29 cellular contexts compared by ENCODE assay signal in the genomic region with DNA sequence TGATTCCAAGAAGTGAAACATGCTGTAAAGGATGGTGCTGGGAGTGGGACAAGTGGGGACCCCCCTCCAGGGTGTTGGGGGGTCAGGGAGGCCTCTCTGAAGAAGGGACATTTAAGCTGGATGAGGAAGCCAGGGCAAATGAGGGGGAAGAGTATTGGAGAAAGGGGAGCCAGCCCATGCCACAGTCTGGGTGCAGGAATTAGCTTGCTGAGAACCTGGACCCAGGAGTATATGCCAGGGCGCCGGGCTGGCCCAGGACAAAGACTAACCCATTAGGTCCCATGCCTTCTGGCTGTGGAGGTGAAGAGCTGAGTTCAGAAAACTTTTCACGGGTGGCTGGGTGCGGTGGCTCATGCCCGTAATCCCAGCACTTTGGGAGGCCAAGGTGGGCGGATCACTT. TPM values are rescaled to one million over a fixed set of nuclear protein-coding genes. Genes with fewer than 3 reads are reported as not detected.
DNase-seq lines count a peak whose midpoint lies in the region; ATAC-seq, FAIRE-seq and TF ChIP-seq lines count a peak whose summit lies in the region.
"Had no signal": no experiment of that assay in that cellular context is flagged by ENCODE, and none has a peak within 500 bp of the region (broad histone marks: within the 10 kb centered on the region; RNA-seq: fewer than 3 reads in every experiment).

No MANE protein-coding gene starts in this region.

- WGBS in heart left ventricle, 4 donors, result 90 to 98% (median 93%) methylated on average over 6 of the region's 6 CpGs

- DNase-seq in CD4-positive, CD25-positive, alpha-beta regulatory T cell, result no peak
- DNase-seq in GM13977 (ENCODE audit: low spot score) (peak; percentile 2), natural killer cell (no peak), GM12892 (ENCODE audit: insufficient read length) (no peak), heart left ventricle (no peak), cerebellum (ENCODE audit: low spot score) (no peak)
- DNase-seq in activated naive CD8-positive, alpha-beta T cell treated with anti-CD3 and anti-CD28 coated beads, Interleukin-2, amount 50 U/mL, for 24 hours, result no peak
- DNase-seq in activated CD4-positive, alpha-beta memory T cell treated with anti-CD3 and anti-CD28 coated beads for 36 hours, result no peak
- DNase-seq: activated naive CD4-positive, alpha-beta T cell treated with anti-CD3 and anti-CD28 coated beads for 36 hours; aorta; DMS 273 treated with DMSO at 0.1 percent for 48 hours; dorsolateral prefrontal cortex; GM23248; head of caudate nucleus; IMR-90; left colon; mesenchymal stem cell; NCI-H1092 treated with DMSO at 0.1 percent for 48 hours; NCI-H2029 treated with DMSO at 0.1 percent for 48 hours; NCI-H226; NCI-H82; OCI-M1; pancreas; T1000; testis had no signal

- H3K27ac Mint-ChIP-seq in CD4-positive, CD25-positive, alpha-beta regulatory T cell, result peak overlapping the region in 2 of 3 donors; percentile 26 to 54
- peak overlapping the region; percentile 42 for H3K27ac Mint-ChIP-seq in activated naive CD8-positive, alpha-beta T cell treated with anti-CD3 and anti-CD28 coated beads, Interleukin-2, amount 50 U/mL, for 24 hours
- H3K27ac Mint-ChIP-seq in natural killer cell, result peak overlapping the region; percentile 62 to 86
- no peak overlapping the region for H3K27ac Mint-ChIP-seq in activated CD4-positive, alpha-beta memory T cell treated with anti-CD3 and anti-CD28 coated beads for 36 hours
- H3K27ac Mint-ChIP-seq: activated naive CD4-positive, alpha-beta T cell treated with anti-CD3 and anti-CD28 coated beads for 36 hours had no signal

- H3K27me3 Mint-ChIP-seq in CD4-positive, CD25-positive, alpha-beta regulatory T cell, result no peaks in the 10 kb centered on the region
- no peaks in the 10 kb centered on the region for H3K27me3 Mint-ChIP-seq in activated naive CD8-positive, alpha-beta T cell treated with anti-CD3 and anti-CD28 coated beads, Interleukin-2, amount 50 U/mL, for 24 hours
- no peaks in the 10 kb centered on the region for H3K27me3 Mint-ChIP-seq in natural killer cell (ENCODE audit: low read depth in 2 of 2)
- H3K27me3 Mint-ChIP-seq in activated CD4-positive, alpha-beta memory T cell treated with anti-CD3 and anti-CD28 coated beads for 36 hours, result no peaks in the 10 kb centered on the region

- peaks cover 5% of the 10 kb centered on the region for H3K4me1 ChIP-seq in CD4-positive, CD25-positive, alpha-beta regulatory T cell (ENCODE audit: control insufficient read depth, insufficient read depth, low read length, poor library complexity, severe bottlenecking)
- H3K4me1 ChIP-seq in heart left ventricle, result peaks cover 0 to 39% (median 0%) of the 10 kb centered on the region in 12 donors
- H3K4me1 ChIP-seq: pancreas, testis, vagina had no signal

- ATAC-seq in CD4-positive, CD25-positive, alpha-beta regulatory T cell (ENCODE audit: low read depth in 2 of 2), result no peak
- no peak for ATAC-seq in activated naive CD8-positive, alpha-beta T cell treated with anti-CD3 and anti-CD28 coated beads, Interleukin-2, amount 50 U/mL, for 24 hours
- no peak for ATAC-seq in natural killer cell
- ATAC-seq in heart left ventricle, result no peak
- ATAC-seq: left colon, pancreas had no signal

- no peak for TF ChIP-seq POLR2A in GM12892 (IDR thresholded peaks at IDR 0.05; ENCODE audit: low read depth, low read length)
- no peak for TF ChIP-seq POLR2A in heart left ventricle (IDR thresholded peaks at IDR 0.05)

- peaks cover 82% of the 10 kb centered on the region for H3K36me3 ChIP-seq in CD4-positive, CD25-positive, alpha-beta regulatory T cell (ENCODE audit: control insufficient read depth, insufficient read depth, low read length)
- H3K36me3 ChIP-seq in heart left ventricle, result peaks cover 0 to 20% (median 0%) of the 10 kb centered on the region in 9 donors
- H3K36me3 ChIP-seq: cardiac muscle cell, pancreas, vagina had no signal

- in situ Hi-C loops in GM13977 (cut with MboI; ENCODE audit: low pct_unique_long_range_greater_than_20kb, low sequenced_read_pairs, unreplicated experiment), result no loop called here

- H3K9me3 ChIP-seq in CD4-positive, CD25-positive, alpha-beta regulatory T cell (ENCODE audit: control insufficient read depth in 2 of 2, low read length in 2 of 2), result peaks cover 3% of the 10 kb centered on the region in 2 experiments
- peaks cover 0 to 14% (median 9%) of the 10 kb centered on the region in 12 donors for H3K9me3 ChIP-seq in heart left ventricle
- H3K9me3 ChIP-seq: pancreas, testis, vagina had no signal

- CTCF ChIA-PET in activated CD4-positive, alpha-beta memory T cell treated with anti-CD3 and anti-CD28 coated beads for 36 hours (lab: Charles Lee), result interaction anchor here (1.4 to 4.0 kb wide), 2 partner anchors 18 to 85 kb away, joined by 6 to 17 read pairs; no protein-coding TSS in a partner anchor

- peaks cover 42% of the 10 kb centered on the region for H3K36me3 Mint-ChIP-seq in CD4-positive, CD25-positive, alpha-beta regulatory T cell
- peaks cover 33% of the 10 kb centered on the region for H3K36me3 Mint-ChIP-seq in activated naive CD8-positive, alpha-beta T cell treated with anti-CD3 and anti-CD28 coated beads, Interleukin-2, amount 50 U/mL, for 24 hours (ENCODE audit: low read depth)
- peaks cover 16% of the 10 kb centered on the region for H3K36me3 Mint-ChIP-seq in natural killer cell
- peaks cover 15% of the 10 kb centered on the region for H3K36me3 Mint-ChIP-seq in activated CD4-positive, alpha-beta memory T cell treated with anti-CD3 and anti-CD28 coated beads for 36 hours

- H3K27ac ChIP-seq in CD4-positive, CD25-positive, alpha-beta regulatory T cell (ENCODE audit: insufficient read depth, low read length, poor library complexity, severe bottlenecking), result no peak overlapping the region
- H3K27ac ChIP-seq in heart left ventricle, result no peak overlapping the region
- H3K27ac ChIP-seq: C4-2B, cardiac muscle cell, dorsolateral prefrontal cortex, GM23248, pancreas, testis, vagina had no signal

- peaks cover 2 to 43% (median 27%) of the 10 kb centered on the region in 4 donors for H3K4me1 Mint-ChIP-seq in CD4-positive, CD25-positive, alpha-beta regulatory T cell
- H3K4me1 Mint-ChIP-seq in activated naive CD8-positive, alpha-beta T cell treated with anti-CD3 and anti-CD28 coated beads, Interleukin-2, amount 50 U/mL, for 24 hours, result peaks cover 38% of the 10 kb centered on the region
- peaks cover 63 to 74% of the 10 kb centered on the region in 2 donors for H3K4me1 Mint-ChIP-seq in natural killer cell
- peaks cover 24% of the 10 kb centered on the region for H3K4me1 Mint-ChIP-seq in activated CD4-positive, alpha-beta memory T cell treated with anti-CD3 and anti-CD28 coated beads for 36 hours (ENCODE audit: low read depth)

- intact Hi-C loops in natural killer cell (cut with micrococcal nuclease) (no loop called here), heart left ventricle (cut with DNase I) (no loop called here)
- intact Hi-C loops in activated CD4-positive, alpha-beta memory T cell treated with anti-CD3 and anti-CD28 coated beads for 36 hours (cut with micrococcal nuclease), result no loop called here

- H3K9me3 Mint-ChIP-seq in CD4-positive, CD25-positive, alpha-beta regulatory T cell, result peaks cover 0 to 2% (median 0%) of the 10 kb centered on the region in 7 donors
- peaks cover 5% of the 10 kb centered on the region for H3K9me3 Mint-ChIP-seq in activated naive CD8-positive, alpha-beta T cell treated with anti-CD3 and anti-CD28 coated beads, Interleukin-2, amount 50 U/mL, for 24 hours
- H3K9me3 Mint-ChIP-seq in natural killer cell, result no peaks in the 10 kb centered on the region
- peaks cover 5% of the 10 kb centered on the region for H3K9me3 Mint-ChIP-seq in activated CD4-positive, alpha-beta memory T cell treated with anti-CD3 and anti-CD28 coated beads for 36 hours

- TF ChIP-seq CTCF in GM13977 (IDR thresholded peaks at IDR 0.05; ENCODE audit: extremely low read depth, insufficient read depth, missing control alignments) (no peak), natural killer cell (IDR thresholded peaks at IDR 0.05) (no peak), heart left ventricle (IDR thresholded peaks at IDR 0.05) (no peak)

- peak overlapping the region in 1 of 4 donors; percentile 33 for H3K4me3 Mint-ChIP-seq in CD4-positive, CD25-positive, alpha-beta regulatory T cell
- no peak overlapping the region for H3K4me3 Mint-ChIP-seq in activated naive CD8-positive, alpha-beta T cell treated with anti-CD3 and anti-CD28 coated beads, Interleukin-2, amount 50 U/mL, for 24 hours
- no peak overlapping the region for H3K4me3 Mint-ChIP-seq in natural killer cell
- H3K4me3 Mint-ChIP-seq in activated CD4-positive, alpha-beta memory T cell treated with anti-CD3 and anti-CD28 coated beads for 36 hours, result no peak overlapping the region
- H3K4me3 Mint-ChIP-seq: activated naive CD4-positive, alpha-beta T cell treated with anti-CD3 and anti-CD28 coated beads for 36 hours had no signal

- POLR2A ChIA-PET in activated CD4-positive, alpha-beta memory T cell treated with anti-CD3 and anti-CD28 coated beads for 36 hours (lab: Charles Lee), result no interaction called here

- H3K27me3 ChIP-seq in CD4-positive, CD25-positive, alpha-beta regulatory T cell (ENCODE audit: control insufficient read depth, insufficient read depth, low read length), result no peaks in the 10 kb centered on the region
- peaks cover 0 to 36% (median 6%) of the 10 kb centered on the region in 9 donors for H3K27me3 ChIP-seq in heart left ventricle
- H3K27me3 ChIP-seq: pancreas, testis, vagina had no signal

- H3K4me3 ChIP-seq in CD4-positive, CD25-positive, alpha-beta regulatory T cell (ENCODE audit: low read depth, low read length), result no peak overlapping the region
- H3K4me3 ChIP-seq in heart left ventricle, result no peak overlapping the region
- H3K4me3 ChIP-seq: cardiac muscle cell, dorsolateral prefrontal cortex, GM23248, pancreas, testis, vagina had no signal

- no peak for FAIRE-seq in GM12892 (lab: Jason Lieb, UNC)
- FAIRE-seq: pancreas had no signal

RNA-seq across cellular contexts. Expression of gene PIK3R6, which starts 45.6 kb away (rescaled TPM):
- 1.1 TPM for total RNA-seq in CD4-positive, CD25-positive, alpha-beta regulatory T cell
- polyA plus RNA-seq in CD4-positive, CD25-positive, alpha-beta regulatory T cell, result not detected
- total RNA-seq in natural killer cell, result 1 to 10 TPM in 2 of 3 donors, under 1 TPM in 1; 0.84 to 6.3 (median 1.4) TPM
- polyA plus RNA-seq in GM12892 (2012; ENCODE audit: missing spikeins), result 81.7 TPM
- total RNA-seq in heart left ventricle, result 1 to 10 TPM in 6 of 9 donors, under 1 TPM in 3; 0.21 to 5.4 (median 1.1) TPM
- under 1 TPM; 0.69 to 0.76 TPM for polyA plus RNA-seq in heart left ventricle
- under 1 TPM; 0.63 to 0.71 TPM for total RNA-seq in activated CD4-positive, alpha-beta memory T cell treated with anti-CD3 and anti-CD28 coated beads for 36 hours
- total RNA-seq in cerebellum, result 0.54 TPM
- total RNA-seq: cardiac muscle cell, IMR-90 had no signal
- polyA plus RNA-seq: AG04450, IMR-90 had no signal

RNA-seq across cellular contexts. Expression of gene PIK3R5, which starts 52.4 kb away (rescaled TPM):
- total RNA-seq in CD4-positive, CD25-positive, alpha-beta regulatory T cell, result 275 TPM
- 10 to 100 TPM; 34.8 to 40.1 (median 36.9) TPM for polyA plus RNA-seq in CD4-positive, CD25-positive, alpha-beta regulatory T cell
- total RNA-seq in natural killer cell (100 to 1,000 TPM; 254 to 364 (median 348) TPM), heart left ventricle (10 to 100 TPM in 1 of 9 donors, 1 to 10 TPM in 8; 1.5 to 21.6 (median 2.9) TPM), cerebellum (1.2 TPM)
- polyA plus RNA-seq in GM12892 (2012; ENCODE audit: missing spikeins), result 45.2 TPM
- 1 to 10 TPM; 1.4 to 1.9 TPM for polyA plus RNA-seq in heart left ventricle
- total RNA-seq in activated CD4-positive, alpha-beta memory T cell treated with anti-CD3 and anti-CD28 coated beads for 36 hours, result 10 to 100 TPM; 20.7 to 22.4 TPM
- total RNA-seq: IMR-90 had no signal
- polyA plus RNA-seq: AG04450, GM23248, IMR-90 had no signal

Comparison
In these comparisons a context has a peak if more than half of its experiments do, and no peak if none do; other contexts are left out.
1. RNA of gene PIK3R5, which starts 52.4 kb away (total RNA-seq): 254 to 364 TPM in natural killer cell and 275 TPM in CD4-positive, CD25-positive, alpha-beta regulatory T cell (single experiment); 20.7 to 22.4 TPM in activated CD4-positive, alpha-beta memory T cell treated with anti-CD3 and anti-CD28 coated beads for 36 hours, 1.5 to 21.6 TPM in heart left ventricle and 1.2 TPM in cerebellum (single experiment); every median in the first group is over 10 times any median in the second.